Comparison of ENCODE assay signal across 18 cellular contexts in the genomic region with DNA sequence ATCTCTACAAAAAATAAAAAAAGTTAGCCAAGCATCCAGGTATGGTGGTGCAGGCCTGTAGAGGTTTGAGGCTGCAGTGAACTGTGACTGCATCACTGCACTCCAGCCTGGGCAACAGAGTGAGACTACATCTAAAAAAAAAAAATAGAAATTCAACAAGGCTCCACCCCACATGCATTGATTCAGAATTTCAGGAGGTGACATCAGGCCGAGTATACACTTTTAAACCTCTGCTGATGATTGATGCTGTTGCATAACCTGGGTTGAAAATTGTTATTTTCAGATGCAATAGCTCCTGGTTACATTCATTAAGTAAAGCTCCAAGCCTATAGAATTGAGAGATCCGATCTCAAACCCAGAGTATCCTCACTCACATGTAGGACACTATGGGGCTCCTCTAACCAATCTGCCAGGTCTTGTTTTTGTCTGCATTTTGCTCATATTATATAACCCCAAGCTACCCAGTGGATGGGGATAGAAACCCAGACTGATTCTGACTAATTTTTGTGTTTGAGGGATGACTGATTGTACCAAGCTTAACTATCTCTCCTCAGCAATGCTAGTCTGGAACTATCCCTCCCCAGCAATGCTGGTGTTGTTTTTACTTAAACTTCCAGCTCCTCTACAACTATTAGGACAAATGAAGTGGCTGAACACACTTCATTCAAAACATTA.
"Had no signal": no experiment of that assay in that cellular context is flagged by ENCODE, and none has a peak within 500 bp of the region (broad histone marks: within the 10 kb centered on the region; RNA-seq: fewer than 3 reads in every experiment).

No MANE protein-coding gene starts in this region.

- H3K27ac ChIP-seq: heart right ventricle, neutrophil, psoas muscle, right lobe of liver, tibial artery, upper lobe of right lung, vagina had no signal

- H3K27me3 ChIP-seq: heart right ventricle, neutrophil, right lobe of liver, tibial artery, upper lobe of right lung, vagina had no signal

- H3K36me3 Mint-ChIP-seq: naive thymus-derived CD8-positive, alpha-beta T cell; stimulated activated memory B cell treated with anti-CD40 and anti-IgM and Interleukin-4, amounts not matched to agents 10 μg/mL and 1 μg/mL and 100 μg/mL, for 72 hours had no signal

- H3K4me1 Mint-ChIP-seq: naive thymus-derived CD8-positive, alpha-beta T cell; stimulated activated memory B cell treated with anti-CD40 and anti-IgM and Interleukin-4, amounts not matched to agents 10 μg/mL and 1 μg/mL and 100 μg/mL, for 72 hours had no signal

- H3K9me3 Mint-ChIP-seq: dendritic cell treated with granulocyte-macrophage colony-stimulating factor and Interleukin-4, amounts not matched to agents 40 ng/mL and 50 ng/mL, for 4 days; effector memory CD8-positive, alpha-beta T cell; stimulated activated memory B cell treated with anti-CD40 and anti-IgM and Interleukin-4, amounts not matched to agents 10 μg/mL and 1 μg/mL and 100 μg/mL, for 72 hours; stimulated activated naive CD8-positive, alpha-beta T cell treated with anti-CD3 and anti-CD28 coated beads, Interleukin-15, Interleukin-2, amounts not matched to agents 100 ng/mL and 50 ng/mL, for 24 hours had no signal

- H3K9me3 ChIP-seq: mucosa of descending colon, neutrophil, psoas muscle, right lobe of liver, upper lobe of right lung, vagina had no signal

- H3K4me1 ChIP-seq: heart right ventricle, psoas muscle, right lobe of liver, tibial artery, upper lobe of right lung, vagina had no signal

- H3K27me3 Mint-ChIP-seq: dendritic cell treated with granulocyte-macrophage colony-stimulating factor and Interleukin-4, amounts not matched to agents 40 ng/mL and 50 ng/mL, for 4 days; effector memory CD8-positive, alpha-beta T cell; stimulated activated memory B cell treated with anti-CD40 and anti-IgM and Interleukin-4, amounts not matched to agents 10 μg/mL and 1 μg/mL and 100 μg/mL, for 72 hours; stimulated activated naive CD8-positive, alpha-beta T cell treated with anti-CD3 and anti-CD28 coated beads, Interleukin-15, Interleukin-2, amounts not matched to agents 100 ng/mL and 50 ng/mL, for 24 hours had no signal

- H3K4me3 ChIP-seq: heart right ventricle, mucosa of descending colon, psoas muscle, right lobe of liver, tibial artery, upper lobe of right lung, vagina had no signal

- H3K27ac Mint-ChIP-seq: dendritic cell treated with granulocyte-macrophage colony-stimulating factor and Interleukin-4, amounts not matched to agents 40 ng/mL and 50 ng/mL, for 4 days; effector memory CD8-positive, alpha-beta T cell; naive thymus-derived CD8-positive, alpha-beta T cell; stimulated activated memory B cell treated with anti-CD40 and anti-IgM and Interleukin-4, amounts not matched to agents 10 μg/mL and 1 μg/mL and 100 μg/mL, for 72 hours; stimulated activated naive CD8-positive, alpha-beta T cell treated with anti-CD3 and anti-CD28 coated beads, Interleukin-15, Interleukin-2, amounts not matched to agents 100 ng/mL and 50 ng/mL, for 24 hours had no signal

- H3K4me3 Mint-ChIP-seq: dendritic cell treated with granulocyte-macrophage colony-stimulating factor and Interleukin-4, amounts not matched to agents 40 ng/mL and 50 ng/mL, for 4 days; effector memory CD8-positive, alpha-beta T cell; naive thymus-derived CD8-positive, alpha-beta T cell; stimulated activated memory B cell treated with anti-CD40 and anti-IgM and Interleukin-4, amounts not matched to agents 10 μg/mL and 1 μg/mL and 100 μg/mL, for 72 hours; stimulated activated naive CD8-positive, alpha-beta T cell treated with anti-CD3 and anti-CD28 coated beads, Interleukin-15, Interleukin-2, amounts not matched to agents 100 ng/mL and 50 ng/mL, for 24 hours had no signal

- DNase-seq: effector memory CD8-positive, alpha-beta T cell; heart right ventricle; hypothalamus; mucosa of descending colon; naive thymus-derived CD8-positive, alpha-beta T cell; psoas muscle; retina; right lobe of liver; stimulated activated CD4-positive, alpha-beta T cell treated with anti-CD3 and anti-CD28 coated beads, Interleukin-4, amount 100 ng/mL, for 1 hour; stimulated activated CD8-positive, alpha-beta memory T cell treated with anti-CD3 and anti-CD28 coated beads, Interleukin-4, amount 100 ng/mL, for 48 hours; tibial artery; upper lobe of right lung had no signal

- H3K36me3 ChIP-seq: heart right ventricle, neutrophil, right lobe of liver, tibial artery, upper lobe of right lung, vagina had no signal

- ATAC-seq: effector memory CD8-positive, alpha-beta T cell; heart right ventricle; left lobe of liver; mucosa of descending colon; naive thymus-derived CD8-positive, alpha-beta T cell; psoas muscle; right lobe of liver; stimulated activated memory B cell treated with anti-CD40 and anti-IgM and Interleukin-4, amounts not matched to agents 10 μg/mL and 1 μg/mL and 100 μg/mL, for 72 hours; upper lobe of right lung had no signal
